In genomic region chr1:243667591-243667990, GRCh38 we compare ENCODE assay signal across 14 cellular contexts.
DNase-seq lines count a peak whose midpoint lies in the region; ATAC-seq and TF ChIP-seq lines count a peak whose summit lies in the region.
"Had no signal": no experiment of that assay in that cellular context is flagged by ENCODE, and none has a peak within 500 bp of the region (broad histone marks: within the 10 kb centered on the region; RNA-seq: fewer than 3 reads in every experiment).

No MANE protein-coding gene starts in this region.

- no peaks in the 10 kb centered on the region for H3K4me1 ChIP-seq in PC-3 (ENCODE audit: insufficient read depth, low read length)

- intact Hi-C loops in PC-3 (cut with micrococcal nuclease): no loop called here

- H3K9me2 ChIP-seq in PC-3 (replicated peaks; ENCODE audit: low read length): no peaks in the 10 kb centered on the region
- H3K9me2 ChIP-seq: SK-N-SH had no signal

- H3K36me3 ChIP-seq in PC-3 (ENCODE audit: low read depth, low read length): peaks cover 3% of the 10 kb centered on the region; the same call in 1 of the 2 replicates

- no peaks in the 10 kb centered on the region for H3K79me2 ChIP-seq in PC-3 (ENCODE audit: low read length)

- no peaks in the 10 kb centered on the region for H3K27me3 ChIP-seq in PC-3 (ENCODE audit: low read length)

- H3K27ac ChIP-seq in PC-3 (ENCODE audit: low read length): no peak overlapping the region
- H3K27ac ChIP-seq: VCaP had no signal

- no peak overlapping the region for H3K4me2 ChIP-seq in PC-3 (ENCODE audit: low read length)
- H3K4me2 ChIP-seq: SK-N-SH had no signal

- POLR2A ChIA-PET in GM10248 (lab: Yijun Ruan, JAX): no interaction called here
- POLR2A ChIA-PET in PC-3 (lab: Charles Lee; ENCODE audit: unreplicated experiment): no interaction called here

- no peak for TF ChIP-seq CTCF in GM10248 (IDR thresholded peaks at IDR 0.05; ENCODE audit: control extremely low read depth, extremely low read depth, low read depth, missing control alignments)
- no peak for TF ChIP-seq CTCF in choroid plexus epithelial cell (conservative IDR thresholded peaks at IDR 0.05; ENCODE audit: low read depth, low read length)
- no peak for TF ChIP-seq CTCF in PC-3 (conservative IDR thresholded peaks at IDR 0.05; ENCODE audit: low read depth, low read length)

- H3K9ac ChIP-seq in PC-3 (ENCODE audit: low read length): no peak overlapping the region
- H3K9ac ChIP-seq: SK-N-SH had no signal

- BruUV-seq in PC-3 (replicated peaks; lab: Mats Ljungman, UMichigan): no TSS peak

- no peaks in the 10 kb centered on the region for H3K9me3 ChIP-seq in PC-3 (ENCODE audit: low read length)
- H3K9me3 ChIP-seq: SK-N-SH had no signal

- CTCF ChIA-PET in GM10248 (lab: Yijun Ruan, JAX) (interaction anchor here (1.0 to 1.3 kb wide), 3 partner anchors 11 to 632 kb away, joined by 3 read pairs; no protein-coding TSS in a partner anchor), PC-3 (lab: Charles Lee) (no interaction called here)

- no peak overlapping the region for H2AFZ ChIP-seq in PC-3 (ENCODE audit: low read length)

- DNase-seq in GM10248 (ENCODE audit: extremely low spot score) (peak; percentile 18), choroid plexus epithelial cell (ENCODE audit: low read depth) (peak; percentile 7), NCI-H1694 treated with DMSO at 0.1 percent for 48 hours (lab: John Stamatoyannopoulos, UW) (no peak), PC-3 (no peak), NCI-H2196 treated with DMSO at 0.1 percent for 48 hours (lab: John Stamatoyannopoulos, UW; ENCODE audit: unreplicated experiment) (no peak)
- DNase-seq in stimulated activated CD4-positive, alpha-beta T cell treated with anti-CD3 and anti-CD28 coated beads, Interleukin-15, amount 100 ng/mL, for 24 hours: no peak
- DNase-seq: Kasumi-1; NCI-H2081; SK-N-SH; stimulated activated CD4-positive, alpha-beta T cell treated with anti-CD3 and anti-CD28 coated beads, Interleukin-2, amount 100 ng/mL, for 48 hours; stimulated activated naive CD4-positive, alpha-beta T cell had no signal

- H3K4me3 ChIP-seq in choroid plexus epithelial cell (ENCODE audit: low read depth, low read length) (no peak overlapping the region), PC-3 (ENCODE audit: low read length) (no peak overlapping the region)

- H3F3A ChIP-seq in PC-3 (ENCODE audit: low read length, unreplicated experiment): no peaks in the 10 kb centered on the region

- ATAC-seq in GM21381 (IDR thresholded peaks at IDR 0.05; ENCODE audit: unreplicated experiment) (peak; percentile 71), HG03103 (IDR thresholded peaks at IDR 0.05; ENCODE audit: low read depth, unreplicated experiment) (peak; percentile 63), PC-3 (no peak)

- no peaks in the 10 kb centered on the region for H4K20me1 ChIP-seq in PC-3 (ENCODE audit: low read length)

Comparison
In these comparisons a context has a peak if more than half of its experiments do, and no peak if none do; other contexts are left out.
1. DNase-seq: peak in GM10248 (single experiment) and choroid plexus epithelial cell (single experiment); none in NCI-H1694 treated with DMSO at 0.1 percent for 48 hours (single experiment), stimulated activated CD4-positive, alpha-beta T cell treated with anti-CD3 and anti-CD28 coated beads, Interleukin-15, amount 100 ng/mL, for 24 hours (single experiment), PC-3 (single experiment) and NCI-H2196 treated with DMSO at 0.1 percent for 48 hours (single experiment).